Comparison of ENCODE assay signal across 8 cellular contexts in genomic region chr15:27804569-27805260, GRCh38.
"Had no signal": no experiment of that assay in that cellular context is flagged by ENCODE, and none has a peak within 500 bp of the region (broad histone marks: within the 10 kb centered on the region; RNA-seq: fewer than 3 reads in every experiment).

No MANE protein-coding gene starts in this region.

- H3K36me3 Mint-ChIP-seq: IgD-negative memory B cell had no signal

- H2AFZ ChIP-seq: GM23248 had no signal

- ATAC-seq: HepG2 had no signal

- H3K4me2 ChIP-seq: KMS-11 had no signal

- H3K27ac Mint-ChIP-seq: H9, IgD-negative memory B cell had no signal

- H3K27ac ChIP-seq: GM23248, HL-60, KMS-11 had no signal

- H3K4me3 Mint-ChIP-seq: H9, IgD-negative memory B cell had no signal

- H3K4me1 Mint-ChIP-seq: IgD-negative memory B cell had no signal

- H3K4me3 ChIP-seq: GM23248 had no signal

- DNase-seq: GM23248, H9, HCEC 1CT, KBM-7 had no signal
